In genomic region chr2:30722936-30723725, GRCh38 we compare ENCODE assay signal across 23 cellular contexts.
DNase-seq lines count a peak whose midpoint lies in the region; ATAC-seq, FAIRE-seq and TF ChIP-seq lines count a peak whose summit lies in the region.
"Had no signal": no experiment of that assay in that cellular context is flagged by ENCODE, and none has a peak within 500 bp of the region (broad histone marks: within the 10 kb centered on the region; RNA-seq: fewer than 3 reads in every experiment).

No MANE protein-coding gene starts in this region.

- no peaks in the 10 kb centered on the region for H3K4me1 ChIP-seq in right atrium auricular region
- no peaks in the 10 kb centered on the region for H3K4me1 ChIP-seq in H1 (replicated peaks in 1 of 4; ENCODE audit: control insufficient read depth in 3 of 4, insufficient read depth in 4 of 4, low read length in 3 of 4)
- H3K4me1 ChIP-seq in vagina = no peaks in the 10 kb centered on the region
- H3K4me1 ChIP-seq: BE2C had no signal

- H2BK12ac ChIP-seq in H1 (ENCODE audit: low read depth, low read length) = no peak overlapping the region

- H3K23me2 ChIP-seq in H1 (ENCODE audit: low read depth, low read length) = no peaks in the 10 kb centered on the region

- H3K4me1 Mint-ChIP-seq in osteocyte (ENCODE audit: unreplicated experiment) = no peaks in the 10 kb centered on the region
- H3K4me1 Mint-ChIP-seq: CD4-positive, CD25-positive, alpha-beta regulatory T cell had no signal

- H3K27me3 Mint-ChIP-seq in osteocyte (ENCODE audit: unreplicated experiment) = peaks cover 50% of the 10 kb centered on the region

- TF ChIP-seq CTCF in right atrium auricular region (IDR thresholded peaks at IDR 0.05) (no peak), H1 (IDR thresholded peaks at IDR 0.05; ENCODE audit: control extremely low read depth in 1 of 3, insufficient read depth in 1 of 3, low read depth in 1 of 3, low read length in 3 of 3) (no peak), osteocyte (IDR thresholded peaks at IDR 0.05) (no peak), vagina (IDR thresholded peaks at IDR 0.05) (no peak)

- no peaks in the 10 kb centered on the region for H3K9me3 Mint-ChIP-seq in osteocyte (ENCODE audit: unreplicated experiment)
- H3K9me3 Mint-ChIP-seq: CD4-positive, CD25-positive, alpha-beta regulatory T cell; HFFc6 had no signal

- ATAC-seq in left ventricle myocardium superior (no peak), HG02884 (IDR thresholded peaks at IDR 0.05; ENCODE audit: unreplicated experiment) (no peak), HG02885 (IDR thresholded peaks at IDR 0.05; ENCODE audit: poor library complexity, unreplicated experiment) (no peak)

- no peak overlapping the region for H4K5ac ChIP-seq in H1 (ENCODE audit: insufficient read length, low read depth, low read length)

- no peak for FAIRE-seq in H1 (lab: Jason Lieb, UNC)

- no peak overlapping the region for H3K4ac ChIP-seq in H1 (replicated peaks; ENCODE audit: insufficient read length, low read depth, low read length)

- H3K27ac ChIP-seq in right atrium auricular region (no peak overlapping the region), H1 (ENCODE audit: low read depth, low read length) (no peak overlapping the region), vagina (no peak overlapping the region)
- H3K27ac ChIP-seq: HL-60, RWPE1 had no signal

- peak overlapping the region; percentile 25; the same call in 1 of the 2 replicates for H4K8ac ChIP-seq in H1 (ENCODE audit: extremely low read depth, insufficient read depth, low read length)

- no peaks in the 10 kb centered on the region for H3K36me3 Mint-ChIP-seq in osteocyte (ENCODE audit: unreplicated experiment)
- H3K36me3 Mint-ChIP-seq: CD4-positive, CD25-positive, alpha-beta regulatory T cell had no signal

- H3K4me2 ChIP-seq in H1 (ENCODE audit: insufficient read depth in 1 of 2, low read depth in 2 of 2, low read length in 2 of 2) = no peak overlapping the region

- no peak overlapping the region for H3K23ac ChIP-seq in H1 (ENCODE audit: insufficient read length)

- WGBS in H1 (ENCODE audit: extremely low coverage in 1 of 2, insufficient coverage in 1 of 2, insufficient read length in 1 of 2, insufficient replicate concordance in 2 of 2, low coverage in 1 of 2, low lambda C conversion rate in 2 of 2, missing lambda C conversion rate in 1 of 2), 2 experiments = 86% methylated on average over 4 of the region's 4 CpGs; no CpG with 5 or more reads in 1 of the 2 experiments

- no peak overlapping the region for H3K27ac Mint-ChIP-seq in osteocyte (ENCODE audit: unreplicated experiment)
- H3K27ac Mint-ChIP-seq: CD4-positive, CD25-positive, alpha-beta regulatory T cell; HFFc6 had no signal

- intact Hi-C loops in left ventricle myocardium superior (cut with micrococcal nuclease) (no loop called here), vagina (cut with DNase I) (no loop called here)

- TF ChIP-seq POLR2A in H1 (IDR thresholded peaks at IDR 0.05; ENCODE audit: control extremely low read depth in 1 of 2, low read depth in 2 of 2, low read length in 2 of 2) (no peak), vagina (IDR thresholded peaks at IDR 0.05) (no peak)

- POLR2A ChIA-PET in H1 (lab: Charles Lee; ENCODE audit: partially characterized antibody) = no interaction called here

- no peak overlapping the region for H3K18ac ChIP-seq in H1 (ENCODE audit: extremely low read depth, low read length)

- H4K91ac ChIP-seq in H1 (replicated peaks; ENCODE audit: insufficient read length, low read length) = no peak overlapping the region

- H3K9ac ChIP-seq in H1 (replicated peaks in 1 of 4; ENCODE audit: extremely low read depth in 1 of 4, low read depth in 3 of 4, low read length in 3 of 4) = no peak overlapping the region

- H3K56ac ChIP-seq in H1 (replicated peaks; ENCODE audit: insufficient read length, low read depth, low read length) = no peak overlapping the region

- DNase-seq in right atrium auricular region (ENCODE audit: low spot score) (peak; percentile 38), left ventricle myocardium superior (no peak), H1 (ENCODE audit: low read depth in 1 of 2, low spot score in 2 of 2) (peak in 1 of 2 experiments; percentile 26), osteocyte (ENCODE audit: extremely low spot score, unreplicated experiment) (peak; percentile 44), vagina (ENCODE audit: extremely low spot score in 2 of 2) (peak; percentile 43 to 60), NCI-H345 (lab: John Stamatoyannopoulos, UW) (no peak)
- DNase-seq: BE2C; CD4-positive, CD25-positive, alpha-beta regulatory T cell; DMS79; H7; HFFc6; KBM-7; NCI-H1092 treated with DMSO at 0.1 percent for 48 hours; NCI-H1436 treated with DMSO at 0.1 percent for 48 hours; NCI-H2029; NCI-H2227 treated with DMSO at 0.1 percent for 48 hours; NCI-H510A treated with DMSO at 0.1 percent for 48 hours; NCI-H748 treated with DMSO at 0.1 percent for 48 hours; SIG-M5 had no signal

- CTCF ChIA-PET in H1 (lab: Charles Lee; ENCODE audit: partially characterized antibody) = interaction anchor here (0.6 to 7.3 kb wide), 5 partner anchors 11 to 447 kb away, joined by 3 to 58 read pairs (median 13); no protein-coding TSS in a partner anchor

- no peaks in the 10 kb centered on the region for H4K20me1 ChIP-seq in H1 (replicated peaks in 1 of 2; ENCODE audit: control insufficient read depth in 1 of 2, insufficient read depth in 2 of 2, low read length in 2 of 2)

- H3K27me3 ChIP-seq in right atrium auricular region (no peaks in the 10 kb centered on the region), H1 (replicated peaks in 1 of 4; ENCODE audit: control insufficient read depth in 3 of 4, extremely low read depth in 1 of 4, insufficient read depth in 3 of 4, low read length in 3 of 4) (no peaks in the 10 kb centered on the region), vagina (no peaks in the 10 kb centered on the region)
- H3K27me3 ChIP-seq: BE2C had no signal

- H3K79me2 ChIP-seq in H1 (ENCODE audit: control insufficient read depth in 1 of 2, insufficient read depth in 2 of 2, low read length in 2 of 2) = no peaks in the 10 kb centered on the region

- no peaks in the 10 kb centered on the region for H3K79me1 ChIP-seq in H1 (ENCODE audit: low read depth, low read length)

- no peak for TF ChIP-seq RAD21 in H1 (IDR thresholded peaks at IDR 0.05 in 1 of 2, conservative IDR thresholded peaks at IDR 0.05 in 1 of 2; ENCODE audit: low read depth in 2 of 2, low read length in 2 of 2)

- no peak for TF ChIP-seq EP300 in H1 (IDR thresholded peaks at IDR 0.05; ENCODE audit: borderline replicate concordance in 1 of 2, low read depth in 2 of 2, low read length in 2 of 2)

- H2BK5ac ChIP-seq in H1 (ENCODE audit: low read depth, low read length) = no peak overlapping the region

- H3K9me3 ChIP-seq in right atrium auricular region = no peaks in the 10 kb centered on the region
- H3K9me3 ChIP-seq in H1 (ENCODE audit: insufficient read depth in 2 of 2, low read depth in 1 of 2, low read length in 1 of 2) = no peaks in the 10 kb centered on the region
- no peaks in the 10 kb centered on the region for H3K9me3 ChIP-seq in vagina
- H3K9me3 ChIP-seq: BE2C had no signal

- no peak overlapping the region for H3K14ac ChIP-seq in H1 (ENCODE audit: insufficient read length)

- H3K4me3 ChIP-seq in right atrium auricular region (no peak overlapping the region), H1 (ENCODE audit: extremely low read depth in 1 of 4, insufficient read depth in 2 of 4, low read depth in 3 of 4, low read length in 4 of 4) (no peak overlapping the region), vagina (no peak overlapping the region)

- no peak overlapping the region for H3K4me3 Mint-ChIP-seq in osteocyte (ENCODE audit: unreplicated experiment)
- H3K4me3 Mint-ChIP-seq: CD4-positive, CD25-positive, alpha-beta regulatory T cell; HFFc6 had no signal

- no peak overlapping the region for H2AFZ ChIP-seq in H1 (ENCODE audit: low read length)

- no peak overlapping the region for H2BK20ac ChIP-seq in H1 (ENCODE audit: low read length)

- no peak overlapping the region for H2BK120ac ChIP-seq in H1 (replicated peaks; ENCODE audit: low read depth, low read length)

- no peak overlapping the region for H2AK5ac ChIP-seq in H1 (ENCODE audit: low read depth, low read length)

- no peak overlapping the region for H2BK15ac ChIP-seq in H1 (ENCODE audit: low read length)

- H3K36me3 ChIP-seq in right atrium auricular region = no peaks in the 10 kb centered on the region
- no peaks in the 10 kb centered on the region for H3K36me3 ChIP-seq in H1 (ENCODE audit: control insufficient read depth in 2 of 4, insufficient read depth in 4 of 4, low read length in 3 of 4)
- H3K36me3 ChIP-seq in vagina = no peaks in the 10 kb centered on the region
- H3K36me3 ChIP-seq: BE2C had no signal

TF ChIP-seq in H1, 55 proteins besides CTCF, POLR2A, EP300 and RAD21:
- TF ChIP-seq NANOG (IDR thresholded peaks at IDR 0.05; ENCODE audit: insufficient read depth, low read depth, low read length, poor library complexity, severe bottlenecking) (no peak), KDM1A (IDR thresholded peaks at IDR 0.05; ENCODE audit: borderline replicate concordance, low read length) (no peak)
TF ChIP-seq in H1: peak in this region for 0.

Comparison
In these comparisons a context has a peak if more than half of its experiments do, and no peak if none do; other contexts are left out.
1. DNase-seq: peak in right atrium auricular region (single experiment), osteocyte (single experiment) and vagina (2 of 2); none in left ventricle myocardium superior (single experiment) and NCI-H345 (single experiment).